ENCODE assay signal across 14 cellular contexts in the genomic region with DNA sequence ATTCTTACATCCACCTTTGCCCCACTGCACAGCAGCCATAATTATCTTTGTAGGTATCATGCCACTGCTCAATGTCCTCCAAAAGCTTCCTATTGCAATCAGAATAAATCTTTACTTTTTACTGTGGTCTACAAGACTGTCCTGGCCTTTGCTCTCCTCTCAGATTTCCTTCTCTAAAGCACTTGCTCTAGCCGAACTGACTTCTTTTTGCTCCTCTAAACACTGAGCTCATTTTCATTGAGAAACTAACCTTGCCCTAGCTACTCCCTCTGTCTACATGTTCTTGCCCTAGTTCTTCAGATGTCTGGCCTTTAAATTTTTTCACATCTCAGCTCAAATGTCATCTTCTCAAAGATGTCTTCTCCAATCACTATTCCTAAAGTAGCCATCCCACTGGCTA.
A peak's percentile ranks its signal among the peaks of the same experiment; 100 is the strongest.
DNase-seq lines count a peak whose midpoint lies in the region; ATAC-seq and TF ChIP-seq lines count a peak whose summit lies in the region.
"Had no signal": no experiment of that assay in that cellular context is flagged by ENCODE, and none has a peak within 500 bp of the region (broad histone marks: within the 10 kb centered on the region; RNA-seq: fewer than 3 reads in every experiment).

No MANE protein-coding gene starts in this region.

- POLR2A ChIA-PET in activated B cell treated with CpG ODN at 0.5 μM for 24 hours (lab: Charles Lee), result interaction anchor here (1.0 to 1.1 kb wide), 2 partner anchors 10 to 343 kb away, joined by 3 to 4 read pairs; partner anchors contain the start of gene TBC1D5

- H3K4me1 Mint-ChIP-seq in activated B cell treated with CpG ODN at 0.5 μM for 24 hours, result peaks cover 36% of the 10 kb centered on the region

- peak; percentile 50 for ATAC-seq in GM18909 (IDR thresholded peaks at IDR 0.05; ENCODE audit: poor library complexity, unreplicated experiment)
- ATAC-seq in GM21723 (IDR thresholded peaks at IDR 0.05; ENCODE audit: unreplicated experiment), result peak; percentile 33
- peak; percentile 40 for ATAC-seq in HG03103 (IDR thresholded peaks at IDR 0.05; ENCODE audit: low read depth, unreplicated experiment)
- peak; percentile 38 for ATAC-seq in activated B cell treated with CpG ODN at 0.5 μM for 24 hours (ENCODE audit: low read depth)
- ATAC-seq: right lobe of liver had no signal

- CTCF ChIA-PET in activated B cell treated with CpG ODN at 0.5 μM for 24 hours (lab: Charles Lee), result interaction anchor here (0.9 to 1.9 kb wide), 2 partner anchors 14 to 245 kb away, joined by 3 to 9 read pairs; no protein-coding TSS in a partner anchor

- H3K4me3 Mint-ChIP-seq in activated B cell treated with CpG ODN at 0.5 μM for 24 hours, result no peak overlapping the region

- DNase-seq in activated B cell treated with CpG ODN at 0.5 μM for 24 hours (no peak), midbrain (lab: John Stamatoyannopoulos, UW) (no peak), head of caudate nucleus (no peak), NCI-H1436 (lab: John Stamatoyannopoulos, UW) (no peak)
- no peak for DNase-seq in activated CD8-positive, alpha-beta memory T cell treated with anti-CD3 and anti-CD28 coated beads for 24 hours
- DNase-seq: activated CD4-positive, alpha-beta T cell treated with anti-CD3 and anti-CD28 coated beads for 1 hour; activated effector memory CD4-positive, alpha-beta T cell treated with Interleukin-2 at 50 U/mL for 16 hours; NCI-H1092; NCI-H69; right lobe of liver; transverse colon had no signal

- TF ChIP-seq CTCF in activated B cell treated with CpG ODN at 0.5 μM for 24 hours (IDR thresholded peaks at IDR 0.05), result no peak

- intact Hi-C loops in activated B cell treated with CpG ODN at 0.5 μM for 24 hours (cut with micrococcal nuclease), result loop anchor here (5.0 to 10.0 kb wide), 2 partner anchors 585 to 887 kb away; partner anchors contain the start of gene RFTN1
- intact Hi-C loops in head of caudate nucleus (cut with DNase I), result no loop called here

- no peaks in the 10 kb centered on the region for H3K9me3 Mint-ChIP-seq in activated B cell treated with CpG ODN at 0.5 μM for 24 hours

- H3K36me3 Mint-ChIP-seq in activated B cell treated with CpG ODN at 0.5 μM for 24 hours (ENCODE audit: low read depth), result peaks cover 38% of the 10 kb centered on the region

- no peaks in the 10 kb centered on the region for H3K27me3 Mint-ChIP-seq in activated B cell treated with CpG ODN at 0.5 μM for 24 hours

- no peak overlapping the region for H3K27ac Mint-ChIP-seq in activated B cell treated with CpG ODN at 0.5 μM for 24 hours
